ENCODE assay signal across 1 cellular context in the genomic region with DNA sequence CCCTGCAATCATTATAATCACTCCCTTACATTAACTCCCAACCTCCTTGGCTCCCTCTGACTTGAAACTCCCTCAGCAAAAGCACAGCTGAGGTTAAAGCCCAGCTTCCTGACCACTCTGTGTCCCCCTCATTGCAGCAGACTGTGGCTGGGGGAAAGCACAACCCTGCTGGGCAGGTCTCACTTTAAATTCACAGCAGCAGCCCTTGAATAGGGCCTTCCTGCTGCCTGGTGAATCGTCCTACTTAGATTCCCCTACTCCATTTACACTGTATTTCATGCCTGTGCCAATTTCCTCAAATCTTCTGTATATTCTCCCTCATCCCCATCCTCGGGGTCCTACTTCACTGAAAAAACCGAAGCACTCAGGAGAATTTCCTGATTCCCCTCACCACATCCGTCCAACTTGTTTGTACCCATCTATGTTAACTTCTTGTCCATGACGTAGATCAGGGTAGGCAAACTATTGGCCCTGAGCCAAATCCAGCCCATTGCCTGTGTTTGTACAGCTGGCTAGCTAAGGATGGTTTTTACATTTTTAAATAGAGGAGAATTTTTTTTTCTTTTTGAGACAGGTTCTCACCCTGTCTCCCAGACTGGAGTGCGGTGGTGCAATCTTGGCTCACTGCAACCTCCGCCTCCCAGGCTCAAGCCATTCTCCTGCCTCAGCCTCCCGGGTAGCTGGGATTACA.
A peak's percentile ranks its signal among the peaks of the same experiment; 100 is the strongest.
TF ChIP-seq lines count a peak whose summit lies in the region.

No MANE protein-coding gene starts in this region.

TF ChIP-seq in HepG2, 621 proteins besides CTCF, POLR2A, EP300 and RAD21 (continued from another document):
- no peak for TF ChIP-seq ZNF138 (CRISPR knock-in tag; IDR thresholded peaks at IDR 0.05; ENCODE audit: low read depth)
- no peak for TF ChIP-seq THAP11 (CRISPR knock-in tag; IDR thresholded peaks at IDR 0.05)
- no peak for TF ChIP-seq SIX1 (CRISPR knock-in tag; IDR thresholded peaks at IDR 0.05; ENCODE audit: borderline replicate concordance)
- 0 out of 2 replicates have a peak, but pooled peaks have one; percentile 45 for TF ChIP-seq LCORL (IDR thresholded peaks at IDR 0.05)
- TF ChIP-seq LCORL (CRISPR knock-in tag; IDR thresholded peaks at IDR 0.05): no peak
- TF ChIP-seq, protein P1, sequence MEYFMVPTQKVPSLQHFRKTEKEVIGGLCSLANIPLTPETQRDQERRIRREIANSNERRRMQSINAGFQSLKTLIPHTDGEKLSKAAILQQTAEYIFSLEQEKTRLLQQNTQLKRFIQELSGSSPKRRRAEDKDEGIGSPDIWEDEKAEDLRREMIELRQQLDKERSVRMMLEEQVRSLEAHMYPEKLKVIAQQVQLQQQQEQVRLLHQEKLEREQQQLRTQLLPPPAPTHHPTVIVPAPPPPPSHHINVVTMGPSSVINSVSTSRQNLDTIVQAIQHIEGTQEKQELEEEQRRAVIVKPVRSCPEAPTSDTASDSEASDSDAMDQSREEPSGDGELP (IDR thresholded peaks at IDR 0.05; ENCODE audit: borderline replicate concordance, low read depth): peak; percentile 49; the same call in 1 of the 2 replicates
